ENCODE assay signal across 11 cellular contexts in genomic region chr2:117058366-117058765, GRCh38.
DNase-seq lines count a peak whose midpoint lies in the region; ATAC-seq and TF ChIP-seq lines count a peak whose summit lies in the region.
"Had no signal": no experiment of that assay in that cellular context is flagged by ENCODE, and none has a peak within 500 bp of the region (broad histone marks: within the 10 kb centered on the region; RNA-seq: fewer than 3 reads in every experiment).

No MANE protein-coding gene starts in this region.

- H3K4me1 ChIP-seq in prostate gland (replicated peaks), result no peaks in the 10 kb centered on the region
- H3K4me1 ChIP-seq: SJCRH30 had no signal

- peak; percentile 74 for DNase-seq in SIG-M5 treated with dmso at 0.1 percent for 504 hours (lab: John Stamatoyannopoulos, UW; ENCODE audit: unreplicated experiment)
- no peak for DNase-seq in NCI-H2081 (lab: John Stamatoyannopoulos, UW)
- no peak for DNase-seq in activated CD4-positive, alpha-beta T cell treated with anti-CD3 and anti-CD28 coated beads for 48 hours
- no peak for DNase-seq in activated naive CD4-positive, alpha-beta T cell (lab: John Stamatoyannopoulos, UW)
- DNase-seq in prostate gland (ENCODE audit: low spot score), result no peak
- DNase-seq: SJCRH30; stimulated activated CD8-positive, alpha-beta memory T cell treated with anti-CD3 and anti-CD28 coated beads, Interleukin-4, amount 100 ng/mL, for 48 hours had no signal

- 71% methylated on average over 3 of the region's 3 CpGs for WGBS in prostate gland

- H3K4me3 ChIP-seq in prostate gland, result no peak overlapping the region
- H3K4me3 ChIP-seq: SJCRH30 had no signal

- no peaks in the 10 kb centered on the region for H3K27me3 ChIP-seq in prostate gland (replicated peaks; ENCODE audit: insufficient read depth)

- no peaks in the 10 kb centered on the region for H3K9me3 ChIP-seq in prostate gland
- H3K9me3 ChIP-seq: SJCRH30 had no signal

- H3K36me3 ChIP-seq in prostate gland, result no peaks in the 10 kb centered on the region
- H3K36me3 ChIP-seq: SJCRH30 had no signal

- TF ChIP-seq CTCF in prostate gland (IDR thresholded peaks at IDR 0.05), result no peak

- TF ChIP-seq POLR2A in prostate gland (IDR thresholded peaks at IDR 0.05), result no peak

- no peak overlapping the region for H3K27ac ChIP-seq in prostate gland
- H3K27ac ChIP-seq: SJCRH30 had no signal

- intact Hi-C loops in prostate gland (cut with DNase I), result no loop called here

- peak; percentile 95 for ATAC-seq in GM18858 (IDR thresholded peaks at IDR 0.05; ENCODE audit: unreplicated experiment)
- ATAC-seq in GM21786 (IDR thresholded peaks at IDR 0.05; ENCODE audit: unreplicated experiment), result peak; percentile 96
- peak; percentile 99 for ATAC-seq in HG03432 (IDR thresholded peaks at IDR 0.05; ENCODE audit: unreplicated experiment)
- ATAC-seq: WTC11 had no signal
